ENCODE assay signal across 14 cellular contexts in genomic region chr1:114093624-114094302, GRCh38. TPM values are rescaled to one million over a fixed set of nuclear protein-coding genes. Genes with fewer than 3 reads are reported as not detected.
A peak's percentile ranks its signal among the peaks of the same experiment; 100 is the strongest.
DNase-seq lines count a peak whose midpoint lies in the region; ATAC-seq, FAIRE-seq and TF ChIP-seq lines count a peak whose summit lies in the region.
"Had no signal": no experiment of that assay in that cellular context is flagged by ENCODE, and none has a peak within 500 bp of the region (broad histone marks: within the 10 kb centered on the region; RNA-seq: fewer than 3 reads in every experiment).

No MANE protein-coding gene starts in this region.

- H3K4me3 ChIP-seq in H1 (ENCODE audit: extremely low read depth in 1 of 4, insufficient read depth in 2 of 4, low read depth in 3 of 4, low read length in 4 of 4) (no peak overlapping the region), retinal pigment epithelial cell (ENCODE audit: low read length) (no peak overlapping the region), esophagus muscularis mucosa (no peak overlapping the region), MG63 (no peak overlapping the region)

- H3K18ac ChIP-seq in H1 (ENCODE audit: extremely low read depth, low read length) = no peak overlapping the region

- ATAC-seq in GM18873 (IDR thresholded peaks at IDR 0.05; ENCODE audit: low FRiP score, unreplicated experiment) = no peak
- ATAC-seq: right cardiac atrium, Right ventricle myocardium inferior had no signal

- no peak overlapping the region for H3K4ac ChIP-seq in H1 (replicated peaks; ENCODE audit: insufficient read length, low read depth, low read length)

- intact Hi-C loops in esophagus muscularis mucosa (cut with DNase I) = no loop called here

- no peak overlapping the region for H2AFZ ChIP-seq in H1 (ENCODE audit: low read length)

- no peaks in the 10 kb centered on the region for H3K79me2 ChIP-seq in H1 (ENCODE audit: control insufficient read depth in 1 of 2, insufficient read depth in 2 of 2, low read length in 2 of 2)

- no peak overlapping the region for H4K8ac ChIP-seq in H1 (ENCODE audit: extremely low read depth, insufficient read depth, low read length)

- TF ChIP-seq RAD21 in H1 (IDR thresholded peaks at IDR 0.05 in 1 of 2, conservative IDR thresholded peaks at IDR 0.05 in 1 of 2; ENCODE audit: low read depth in 2 of 2, low read length in 2 of 2) = peak; percentile 26 to 45; a peak in 3 of 4 replicates

- no peak overlapping the region for H2BK120ac ChIP-seq in H1 (replicated peaks; ENCODE audit: low read depth, low read length)

- H3K23ac ChIP-seq in H1 (ENCODE audit: insufficient read length) = no peak overlapping the region

- H3K27ac ChIP-seq in H1 (ENCODE audit: low read depth, low read length) (peak overlapping the region; percentile 6; the same call in 1 of the 2 replicates), esophagus muscularis mucosa (replicated peaks in 1 of 4) (peak overlapping the region in 1 of 4 donors; percentile 58)

- no peak overlapping the region for H3K14ac ChIP-seq in H1 (ENCODE audit: insufficient read length)

- POLR2A ChIA-PET in H1 (lab: Charles Lee; ENCODE audit: partially characterized antibody) = interaction anchor here (0.5 to 0.6 kb wide), 2 partner anchors 14 to 61 kb away, joined by 4 to 5 read pairs; no protein-coding TSS in a partner anchor

- H3K36me3 ChIP-seq in H1 (ENCODE audit: control insufficient read depth in 2 of 4, insufficient read depth in 4 of 4, low read length in 3 of 4) (peaks cover 34 to 94% (median 60%) of the 10 kb centered on the region in 4 experiments), esophagus muscularis mucosa (no peaks in the 10 kb centered on the region), MG63 (no peaks in the 10 kb centered on the region)

- H3K56ac ChIP-seq in H1 (replicated peaks; ENCODE audit: insufficient read length, low read depth, low read length) = no peak overlapping the region

- no peak overlapping the region for H3K4me2 ChIP-seq in H1 (ENCODE audit: insufficient read depth in 1 of 2, low read depth in 2 of 2, low read length in 2 of 2)

- H3K23me2 ChIP-seq in H1 (ENCODE audit: low read depth, low read length) = no peaks in the 10 kb centered on the region

- peak in 1 of 2 experiments; percentile 14; a peak in 1 of 3 replicates for TF ChIP-seq POLR2A in H1 (IDR thresholded peaks at IDR 0.05; ENCODE audit: control extremely low read depth in 1 of 2, low read depth in 2 of 2, low read length in 2 of 2)
- no peak for TF ChIP-seq POLR2A in esophagus muscularis mucosa (IDR thresholded peaks at IDR 0.05; ENCODE audit: low read depth)

- H3K9me3 ChIP-seq in H1 (ENCODE audit: insufficient read depth in 2 of 2, low read depth in 1 of 2, low read length in 1 of 2) = no peaks in the 10 kb centered on the region
- no peaks in the 10 kb centered on the region for H3K9me3 ChIP-seq in esophagus muscularis mucosa
- no peaks in the 10 kb centered on the region for H3K9me3 ChIP-seq in MG63

- CTCF ChIA-PET in H1 (lab: Charles Lee; ENCODE audit: partially characterized antibody) = interaction anchor here (0.8 to 1.9 kb wide), 8 partner anchors 8 to 189 kb away, joined by 3 to 9 read pairs (median 3); no protein-coding TSS in a partner anchor

- no peak overlapping the region for H2BK12ac ChIP-seq in H1 (ENCODE audit: low read depth, low read length)

- no peak overlapping the region for H3K9ac ChIP-seq in H1 (replicated peaks in 1 of 4; ENCODE audit: extremely low read depth in 1 of 4, low read depth in 3 of 4, low read length in 3 of 4)

- H4K91ac ChIP-seq in H1 (replicated peaks; ENCODE audit: insufficient read length, low read length) = no peak overlapping the region

- WGBS in H1 (ENCODE audit: extremely low coverage in 1 of 2, insufficient coverage in 1 of 2, insufficient read length in 1 of 2, insufficient replicate concordance in 2 of 2, low coverage in 1 of 2, low lambda C conversion rate in 2 of 2, missing lambda C conversion rate in 1 of 2), 2 experiments = 91% methylated on average over 4 of the region's 4 CpGs; no CpG with 5 or more reads in 1 of the 2 experiments
- WGBS in esophagus muscularis mucosa = 79% methylated on average over 4 of the region's 4 CpGs

- H3K27me3 ChIP-seq in H1 (replicated peaks in 1 of 4; ENCODE audit: control insufficient read depth in 3 of 4, extremely low read depth in 1 of 4, insufficient read depth in 3 of 4, low read length in 3 of 4) (no peaks in the 10 kb centered on the region), esophagus muscularis mucosa (no peaks in the 10 kb centered on the region), MG63 (peaks cover 10% of the 10 kb centered on the region)

- no peak overlapping the region for H4K5ac ChIP-seq in H1 (ENCODE audit: insufficient read length, low read depth, low read length)

- TF ChIP-seq CTCF in H1 (IDR thresholded peaks at IDR 0.05; ENCODE audit: control extremely low read depth in 1 of 3, insufficient read depth in 1 of 3, low read depth in 1 of 3, low read length in 3 of 3) = peak in 1 of 3 experiments; percentile 40; a peak in 1 of 4 replicates
- peak; percentile 10 for TF ChIP-seq CTCF in retinal pigment epithelial cell (conservative IDR thresholded peaks at IDR 0.05; ENCODE audit: low read depth, low read length)
- no peak for TF ChIP-seq CTCF in esophagus muscularis mucosa (IDR thresholded peaks at IDR 0.05)

- no peaks in the 10 kb centered on the region for H4K20me1 ChIP-seq in H1 (replicated peaks in 1 of 2; ENCODE audit: control insufficient read depth in 1 of 2, insufficient read depth in 2 of 2, low read length in 2 of 2)

- H2BK5ac ChIP-seq in H1 (ENCODE audit: low read depth, low read length) = peak overlapping the region; percentile 27; the same call in 1 of the 2 replicates

- DNase-seq in DMS 273 (lab: John Stamatoyannopoulos, UW; ENCODE audit: unreplicated experiment) = peak; percentile 6
- DNase-seq in DMS 273 treated with DMSO at 0.1 percent for 48 hours (lab: John Stamatoyannopoulos, UW) = no peak
- DNase-seq in M059J (ENCODE audit: low read depth) = peak; percentile 85
- no peak for DNase-seq in H1 (ENCODE audit: low read depth in 1 of 2, low spot score in 2 of 2)
- DNase-seq in retinal pigment epithelial cell (ENCODE audit: low read depth) = no peak
- no peak for DNase-seq in esophagus muscularis mucosa (ENCODE audit: extremely low spot score)
- DNase-seq in MG63 = no peak
- DNase-seq: 8988T; activated CD4-positive, alpha-beta T cell treated with anti-CD3 and anti-CD28 coated beads for 4 hours; NCI-H1105 treated with DMSO at 0.1 percent for 48 hours; right cardiac atrium had no signal

- H3K4me1 ChIP-seq in H1 (replicated peaks in 1 of 4; ENCODE audit: control insufficient read depth in 3 of 4, insufficient read depth in 4 of 4, low read length in 3 of 4) = peaks cover 3 to 19% (median 8%) of the 10 kb centered on the region in 4 experiments; a peak in 6 of 7 replicates
- peaks cover 0 to 11% (median 4%) of the 10 kb centered on the region in 4 donors for H3K4me1 ChIP-seq in esophagus muscularis mucosa

- TF ChIP-seq EP300 in H1 (IDR thresholded peaks at IDR 0.05; ENCODE audit: borderline replicate concordance in 1 of 2, low read depth in 2 of 2, low read length in 2 of 2) (no peak), esophagus muscularis mucosa (IDR thresholded peaks at IDR 0.05) (no peak)

- no peak overlapping the region for H2BK15ac ChIP-seq in H1 (ENCODE audit: low read length)

- no peak overlapping the region for H2BK20ac ChIP-seq in H1 (ENCODE audit: low read length)

- H3K79me1 ChIP-seq in H1 (ENCODE audit: low read depth, low read length) = no peaks in the 10 kb centered on the region

- no peak for FAIRE-seq in H1 (lab: Jason Lieb, UNC)
- FAIRE-seq: endometrium had no signal

- no peak overlapping the region for H2AK5ac ChIP-seq in H1 (ENCODE audit: low read depth, low read length)

TF ChIP-seq in H1, 55 proteins besides CTCF, POLR2A, EP300 and RAD21:
- TF ChIP-seq JUN (IDR thresholded peaks at IDR 0.05; ENCODE audit: low read depth, low read length) (no peak), RNF2 (IDR thresholded peaks at IDR 0.05; ENCODE audit: borderline replicate concordance, low read depth, low read length, missing control alignments, poor library complexity, severe bottlenecking) (no peak), FOSL1 (IDR thresholded peaks at IDR 0.05; ENCODE audit: insufficient read depth, low read depth, low read length) (no peak), SAP30 (IDR thresholded peaks at IDR 0.05; ENCODE audit: insufficient read depth, insufficient replicate concordance, low read length) (no peak), NANOG (IDR thresholded peaks at IDR 0.05; ENCODE audit: insufficient read depth, low read depth, low read length, poor library complexity, severe bottlenecking) (no peak), GABPA (IDR thresholded peaks at IDR 0.05; ENCODE audit: borderline replicate concordance, insufficient read depth, low read length) (no peak), POLR2AphosphoS5 (IDR thresholded peaks at IDR 0.05; ENCODE audit: low read depth, low read length) (0 out of 2 replicates have a peak, but pooled peaks have one; percentile 9), RBBP5 (IDR thresholded peaks at IDR 0.05; ENCODE audit: borderline replicate concordance, low read depth, low read length) (no peak)

RNA-seq across cellular contexts. Expression of gene SYT6, which starts 59.9 kb away (rescaled TPM):
- total RNA-seq in M059J (2014; rRNA removed; shearing (Covaris generic)) = not detected in 2 replicates
- 33.7 and 35.7 TPM in 2 replicates for total RNA-seq in H1 (2021; fragmentation: NEBNext Ultra II Directional; extraction: Animal tissue kit (Norgen Biotek cat#: 25700))
- 83.5 and 92.8 TPM in 2 replicates for polyA plus RNA-seq in H1 (2011; rRNA removed)
- 63.7 TPM for polyA plus RNA-seq in H1 (2011; cell fraction: cytosol; rRNA removed)
- polyA plus RNA-seq in H1 (2011; cell fraction: nucleus; rRNA removed) = 220 TPM
- polyA plus RNA-seq in H1 (2012, experiment 1 of 2) = 45.3 to 61.5 TPM (median 51.6 TPM) in 4 replicates
- 10.7 TPM for polyA plus RNA-seq in H1 (2012, experiment 2 of 2)
- 27.6 TPM for polyA plus RNA-seq in H1 (2013, experiment 1 of 2)
- 25.0 TPM for polyA plus RNA-seq in H1 (2013, experiment 2 of 2)
- polyA minus RNA-seq in H1 (2011; rRNA and poly(A)+ RNA removed) = 108 and 144 TPM in 2 replicates
- polyA minus RNA-seq in H1 (2011; cell fraction: cytosol; rRNA and poly(A)+ RNA removed) = 40.1 TPM
- polyA minus RNA-seq in H1 (2011; cell fraction: nucleus; rRNA and poly(A)+ RNA removed) = 178 TPM
- total RNA-seq in esophagus muscularis mucosa = under 1 TPM in 2 of 4 donors, not detected in 2; 0.06 to 0.83 TPM
- not detected in 2 replicates for total RNA-seq in MG63 (2014; rRNA removed; shearing (Covaris generic); ENCODE audit: low replicate concordance)
- total RNA-seq: right cardiac atrium, Right ventricle myocardium inferior had no signal
- polyA plus RNA-seq: right cardiac atrium had no signal

Comparison
In these comparisons a context has a peak if more than half of its experiments do, and no peak if none do; other contexts are left out.
1. DNase-seq: peak in DMS 273 (single experiment) and M059J (single experiment); none in DMS 273 treated with DMSO at 0.1 percent for 48 hours (single experiment), H1 (0 of 2), retinal pigment epithelial cell (single experiment), esophagus muscularis mucosa (single experiment) and MG63 (single experiment).
2. RNA of gene SYT6, which starts 59.9 kb away (total RNA-seq): 33.7 to 35.7 TPM in H1; 0.06 to 0.83 TPM in esophagus muscularis mucosa, not detected in M059J and not detected in MG63; every median in the first group is over 10 times any median in the second.